Comparison of ENCODE assay signal across 1 cellular context in genomic region chr6:109318328-109318876, GRCh38.
TF ChIP-seq lines count a peak whose summit lies in the region.

No MANE protein-coding gene starts in this region.

TF ChIP-seq in HepG2, 621 proteins besides CTCF, POLR2A, EP300 and RAD21 (continued from another document and continues in another):
- TF ChIP-seq LRRFIP1 (CRISPR knock-in tag; conservative IDR thresholded peaks at IDR 0.05) (no peak), DMAP1 (CRISPR knock-in tag; IDR thresholded peaks at IDR 0.05) (no peak), ZMYM4 (CRISPR knock-in tag; IDR thresholded peaks at IDR 0.05) (no peak; the same call in 1 of the 2 replicates), ZNF550 (CRISPR knock-in tag; IDR thresholded peaks at IDR 0.05; ENCODE audit: borderline replicate concordance) (no peak), IRF9 (CRISPR knock-in tag; IDR thresholded peaks at IDR 0.05; ENCODE audit: borderline replicate concordance) (no peak), BCL6 (CRISPR knock-in tag; IDR thresholded peaks at IDR 0.05) (peak; percentile 89), HNF4G (IDR thresholded peaks at IDR 0.05; ENCODE audit: borderline replicate concordance, low read depth, low read length) (0 out of 2 replicates have a peak, but pooled peaks have one; percentile 1), HNF4G (CRISPR knock-in tag; IDR thresholded peaks at IDR 0.05; ENCODE audit: borderline replicate concordance, low read depth) (no peak), XRCC5 (optimal IDR thresholded peaks at IDR 0.05; ENCODE audit: low read length) (peak; percentile 46), IKZF1 (IDR thresholded peaks at IDR 0.05) (no peak), ARHGAP35 (CRISPR knock-in tag; IDR thresholded peaks at IDR 0.05; ENCODE audit: borderline replicate concordance) (no peak), SMC3 (IDR thresholded peaks at IDR 0.05; ENCODE audit: low read length) (no peak), NRL (CRISPR knock-in tag; IDR thresholded peaks at IDR 0.05; ENCODE audit: borderline replicate concordance) (no peak), KAT8 (CRISPR knock-in tag; IDR thresholded peaks at IDR 0.05) (peak; percentile 21; the same call in 1 of the 2 replicates), RELA (CRISPR knock-in tag; IDR thresholded peaks at IDR 0.05) (no peak), ZNF644 (CRISPR knock-in tag; IDR thresholded peaks at IDR 0.05; ENCODE audit: low read depth) (no peak), EED (CRISPR knock-in tag; IDR thresholded peaks at IDR 0.05) (no peak), TMF1 (CRISPR knock-in tag; IDR thresholded peaks at IDR 0.05; ENCODE audit: low read depth) (no peak), MXD1 (CRISPR knock-in tag; IDR thresholded peaks at IDR 0.05) (no peak), SOX6 (IDR thresholded peaks at IDR 0.05) (no peak), SOX6 (CRISPR knock-in tag; IDR thresholded peaks at IDR 0.05) (peak; percentile 74), ISL2 (CRISPR knock-in tag; IDR thresholded peaks at IDR 0.05) (peak; percentile 34; the same call in 1 of the 2 replicates), ZFX (CRISPR knock-in tag; IDR thresholded peaks at IDR 0.05; ENCODE audit: low read depth) (peak; percentile 36; the same call in 1 of the 2 replicates), FOXO1 (CRISPR knock-in tag; IDR thresholded peaks at IDR 0.05) (no peak), SNAI1 (CRISPR knock-in tag; IDR thresholded peaks at IDR 0.05; ENCODE audit: borderline replicate concordance) (no peak), ZNF264 (CRISPR knock-in tag; IDR thresholded peaks at IDR 0.05) (peak; percentile 16; the same call in 1 of the 2 replicates), ZNF446 (CRISPR knock-in tag; IDR thresholded peaks at IDR 0.05) (no peak), IRF1 (CRISPR knock-in tag; IDR thresholded peaks at IDR 0.05; ENCODE audit: low read depth) (no peak), ZFP36L2 (CRISPR knock-in tag; IDR thresholded peaks at IDR 0.05) (no peak), ATM (IDR thresholded peaks at IDR 0.05; ENCODE audit: borderline replicate concordance) (no peak), JUND (CRISPR knock-in tag; IDR thresholded peaks at IDR 0.05) (no peak), ZGPAT (CRISPR knock-in tag; IDR thresholded peaks at IDR 0.05) (0 out of 2 replicates have a peak, but pooled peaks have one; percentile 26), ZNF556 (CRISPR knock-in tag; IDR thresholded peaks at IDR 0.05; ENCODE audit: borderline replicate concordance) (0 out of 2 replicates have a peak, but pooled peaks have one; percentile 20), TRAFD1 (CRISPR knock-in tag; IDR thresholded peaks at IDR 0.05; ENCODE audit: borderline replicate concordance) (no peak), ZKSCAN8 (CRISPR knock-in tag; IDR thresholded peaks at IDR 0.05; ENCODE audit: borderline replicate concordance) (peak; percentile 31; the same call in 1 of the 2 replicates), MEIS1 (CRISPR knock-in tag; IDR thresholded peaks at IDR 0.05; ENCODE audit: borderline replicate concordance) (no peak), SMARCE1 (IDR thresholded peaks at IDR 0.05; ENCODE audit: borderline replicate concordance) (no peak), HMG20A (CRISPR knock-in tag; IDR thresholded peaks at IDR 0.05; ENCODE audit: borderline replicate concordance) (0 out of 2 replicates have a peak, but pooled peaks have one; percentile 11), ZBTB33 (CRISPR knock-in tag; IDR thresholded peaks at IDR 0.05) (no peak), ZNF460 (CRISPR knock-in tag; IDR thresholded peaks at IDR 0.05; ENCODE audit: borderline replicate concordance) (no peak), ATF3 (CRISPR knock-in tag; IDR thresholded peaks at IDR 0.05) (no peak), SIX4 (CRISPR knock-in tag; IDR thresholded peaks at IDR 0.05) (0 out of 2 replicates have a peak, but pooled peaks have one; percentile 20), NKX3-1 (CRISPR knock-in tag; IDR thresholded peaks at IDR 0.05) (no peak), ZFP36 (IDR thresholded peaks at IDR 0.05; ENCODE audit: borderline replicate concordance, low read depth, low read length, partially characterized antibody) (no peak), CENPX (CRISPR knock-in tag; IDR thresholded peaks at IDR 0.05) (no peak), ZNF292 (CRISPR knock-in tag; IDR thresholded peaks at IDR 0.05; ENCODE audit: borderline replicate concordance, low read depth) (peak; percentile 26; the same call in 1 of the 2 replicates), ZNF737 (CRISPR knock-in tag; IDR thresholded peaks at IDR 0.05; ENCODE audit: borderline replicate concordance) (no peak), ZNF276 (CRISPR knock-in tag; IDR thresholded peaks at IDR 0.05; ENCODE audit: low read depth) (no peak), GABPB1 (CRISPR knock-in tag; IDR thresholded peaks at IDR 0.05) (no peak), GPN1 (CRISPR knock-in tag; IDR thresholded peaks at IDR 0.05; ENCODE audit: borderline replicate concordance) (no peak), TEAD2 (CRISPR knock-in tag; IDR thresholded peaks at IDR 0.05) (no peak), TGIF2 (CRISPR knock-in tag; IDR thresholded peaks at IDR 0.05) (no peak), ZZZ3 (CRISPR knock-in tag; IDR thresholded peaks at IDR 0.05; ENCODE audit: borderline replicate concordance) (no peak), ELF4 (CRISPR knock-in tag; IDR thresholded peaks at IDR 0.05; ENCODE audit: borderline replicate concordance) (no peak), MED8 (CRISPR knock-in tag; IDR thresholded peaks at IDR 0.05; ENCODE audit: insufficient replicate concordance) (no peak), TOPORS (CRISPR knock-in tag; IDR thresholded peaks at IDR 0.05) (no peak)
